11 cellular contexts compared by ENCODE assay signal in the genomic region with DNA sequence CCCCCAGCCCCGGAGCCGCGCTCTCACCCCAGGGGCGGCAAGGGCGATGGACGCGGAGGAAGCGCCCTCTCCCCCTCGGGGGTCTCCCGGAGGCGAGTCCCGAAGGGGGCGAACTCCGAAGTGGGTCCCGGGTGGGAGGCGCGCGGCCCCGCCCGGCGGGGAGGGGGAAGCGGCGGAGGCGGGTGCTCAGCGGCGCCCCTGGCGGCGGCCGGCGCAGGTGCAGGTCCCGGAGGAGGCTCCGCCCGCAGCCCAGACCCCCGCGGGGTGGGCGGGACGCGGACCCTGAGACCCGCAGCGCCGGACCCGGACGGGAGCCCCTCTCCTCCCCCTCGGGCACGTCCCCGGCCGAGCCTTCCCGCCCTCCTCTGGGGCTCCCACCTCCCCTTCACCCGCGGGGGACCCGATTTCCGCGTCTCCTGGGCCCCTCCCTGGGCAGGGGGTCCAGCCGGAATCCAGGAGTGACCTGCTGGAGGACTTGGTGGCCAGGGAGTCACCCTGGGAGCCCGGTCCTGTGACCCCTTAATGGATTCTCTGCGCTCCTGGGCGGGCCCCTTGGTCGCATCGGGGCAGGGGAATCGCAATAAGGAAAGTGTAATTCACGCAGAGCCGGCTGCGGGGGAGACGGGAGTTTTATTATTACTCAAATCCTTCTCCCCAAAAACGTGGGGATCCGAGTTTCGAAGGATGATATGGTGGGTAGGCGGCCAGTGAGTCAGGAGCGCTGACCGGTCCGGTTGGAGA. TPM values are rescaled to one million over a fixed set of nuclear protein-coding genes. Genes with fewer than 3 reads are reported as not detected.
DNase-seq lines count a peak whose midpoint lies in the region; ATAC-seq and TF ChIP-seq lines count a peak whose summit lies in the region.
"Not testable (repeated sequence)": the region's sequence is repeated elsewhere in the genome, so short reads cannot be mapped to it uniquely, and the experiment has no call there.
"Had no signal": no experiment of that assay in that cellular context is flagged by ENCODE, and none has a peak within 500 bp of the region (broad histone marks: within the 10 kb centered on the region; RNA-seq: fewer than 3 reads in every experiment).

No MANE protein-coding gene starts in this region.

- H4K91ac ChIP-seq in H9 (ENCODE audit: insufficient read length, low read depth, low read length) = not testable (repeated sequence)

- not testable (repeated sequence) for H3K4ac ChIP-seq in H9 (ENCODE audit: low read depth, low read length)

- not testable (repeated sequence) for H4K20me1 ChIP-seq in H9 (ENCODE audit: control insufficient read depth, insufficient read depth, insufficient read length); hepatocyte (ENCODE audit: insufficient read depth, poor library complexity, severe bottlenecking); neural progenitor cell (ENCODE audit: low read depth)

- H3K9me2 ChIP-seq in hepatocyte (replicated peaks; ENCODE audit: insufficient read depth) = not testable (repeated sequence)

- H3K27ac ChIP-seq in CD4-positive, alpha-beta T cell (ENCODE audit: low read depth, low read length) = peak overlapping the region; percentile 93
- not testable (repeated sequence) for H3K27ac ChIP-seq in H9 (ENCODE audit: insufficient read length, low read depth, low read length); hepatocyte; neural progenitor cell; stomach smooth muscle (ENCODE audit: low read length)
- peak overlapping the region; percentile 99 for H3K27ac ChIP-seq in KOPT-K1 (ENCODE audit: low read depth, low read length, poor library complexity, severe bottlenecking)

- H2BK12ac ChIP-seq in H9 (ENCODE audit: insufficient read length, low read depth, low read length) = not testable (repeated sequence)

- CTCF ChIA-PET in CD4-positive, alpha-beta T cell (lab: Charles Lee) = interaction anchor here (1.5 to 1.6 kb wide), 3 partner anchors 45 to 140 kb away, joined by 5 to 10 read pairs (median 7); no protein-coding TSS in a partner anchor

- peaks cover 50% of the 10 kb centered on the region for H3K4me1 Mint-ChIP-seq in CD4-positive, alpha-beta T cell (ENCODE audit: low read depth)
- peaks cover 52 to 72% of the 10 kb centered on the region in 2 experiments for H3K4me1 Mint-ChIP-seq in H9
- peaks cover 43% of the 10 kb centered on the region for H3K4me1 Mint-ChIP-seq in activated T-cell treated with anti-CD3 and anti-CD28 coated beads, Interleukin-2, amount 50 U/mL, for 4 hours (ENCODE audit: low read depth)
- H3K4me1 Mint-ChIP-seq in neural progenitor cell = peaks cover 56% of the 10 kb centered on the region

- H3T11ph ChIP-seq in H9 (ENCODE audit: low read length) = not testable (repeated sequence)

- peaks cover 53% of the 10 kb centered on the region for H3K36me3 Mint-ChIP-seq in CD4-positive, alpha-beta T cell (ENCODE audit: low read depth)
- peaks cover 4 to 15% (median 11%) of the 10 kb centered on the region in 3 experiments; a peak in 6 of 7 replicates for H3K36me3 Mint-ChIP-seq in H9 (ENCODE audit: insufficient read depth in 1 of 3, low read depth in 3 of 3)
- H3K36me3 Mint-ChIP-seq in activated T-cell treated with anti-CD3 and anti-CD28 coated beads, Interleukin-2, amount 50 U/mL, for 4 hours (ENCODE audit: insufficient read depth); neural progenitor cell: not testable (repeated sequence)

- H3K4me1 ChIP-seq in H9 (ENCODE audit: insufficient read depth, low read length) (peaks cover 15% of the 10 kb centered on the region; the same call in 1 of the 2 replicates), hepatocyte (ENCODE audit: insufficient read depth) (peaks cover 46% of the 10 kb centered on the region), neural progenitor cell (peaks cover 58% of the 10 kb centered on the region), stomach smooth muscle (ENCODE audit: control insufficient read depth, insufficient read depth, low read length) (peaks cover 31% of the 10 kb centered on the region)

- not testable (repeated sequence) for H2BK15ac ChIP-seq in H9 (ENCODE audit: low read depth, low read length)

- WGBS in H9 (ENCODE audit: extremely low coverage, insufficient read length, low lambda C conversion rate) = no CpG with 5 or more reads among the region's 71 CpGs
- 10% methylated on average over 11 of the region's 71 CpGs for WGBS in hepatocyte (ENCODE audit: low lambda C conversion rate, missing lambda C conversion rate)

- H3K4me3 Mint-ChIP-seq in CD4-positive, alpha-beta T cell = peak overlapping the region; percentile 97
- H3K4me3 Mint-ChIP-seq in H9 = peak overlapping the region; percentile 62 to 67; a peak in 4 of 5 replicates
- peak overlapping the region; percentile 93 for H3K4me3 Mint-ChIP-seq in activated T-cell treated with anti-CD3 and anti-CD28 coated beads, Interleukin-2, amount 50 U/mL, for 4 hours
- H3K4me3 Mint-ChIP-seq in neural progenitor cell = peak overlapping the region; percentile 74

- H2BK20ac ChIP-seq in H9 (ENCODE audit: low read depth, low read length, poor library complexity, severe bottlenecking) = not testable (repeated sequence)

- not testable (repeated sequence) for H2AFZ ChIP-seq in H9 (ENCODE audit: low read length); hepatocyte; neural progenitor cell (replicated peaks)

- not testable (repeated sequence) for H3K23ac ChIP-seq in H9 (ENCODE audit: insufficient read length, low read depth, low read length)

- H4K5ac ChIP-seq in H9 (ENCODE audit: insufficient read length, low read depth, low read length) = not testable (repeated sequence)

- H3K27me3 Mint-ChIP-seq in CD4-positive, alpha-beta T cell; H9 (ENCODE audit: low read depth); activated T-cell treated with anti-CD3 and anti-CD28 coated beads, Interleukin-2, amount 50 U/mL, for 4 hours (ENCODE audit: low read depth); neural progenitor cell (ENCODE audit: insufficient read depth, low read depth): not testable (repeated sequence)

- not testable (repeated sequence) for H3K14ac ChIP-seq in H9 (ENCODE audit: insufficient read depth, low read length)

- H2AK5ac ChIP-seq in H9 (ENCODE audit: insufficient read length, low read length) = not testable (repeated sequence)

- not testable (repeated sequence) for H3K79me2 ChIP-seq in H9 (ENCODE audit: insufficient read depth, low read length); neural progenitor cell (ENCODE audit: low read depth)
- peaks cover 21% of the 10 kb centered on the region for H3K79me2 ChIP-seq in hepatocyte

- H3K4me3 ChIP-seq in choroid plexus epithelial cell (ENCODE audit: low read depth, low read length) (peak overlapping the region; percentile 28), neural progenitor cell (peak overlapping the region; percentile 30), stomach smooth muscle (ENCODE audit: low read length in 2 of 2) (peak overlapping the region; percentile 35 to 49)
- H3K4me3 ChIP-seq in hepatocyte = not testable (repeated sequence)

- H3K27me3 ChIP-seq in CD4-positive, alpha-beta T cell (ENCODE audit: control insufficient read depth, insufficient read depth, low read length); H9 (ENCODE audit: insufficient read depth, low read length); hepatocyte; stomach smooth muscle (ENCODE audit: control insufficient read depth in 1 of 2, insufficient read depth in 2 of 2, low read length in 2 of 2): not testable (repeated sequence)
- peaks cover 30% of the 10 kb centered on the region for H3K27me3 ChIP-seq in neural progenitor cell

- not testable (repeated sequence) for TF ChIP-seq CTCF in CD4-positive, alpha-beta T cell (IDR thresholded peaks at IDR 0.05); H9 (conservative IDR thresholded peaks at IDR 0.05); choroid plexus epithelial cell (conservative IDR thresholded peaks at IDR 0.05; ENCODE audit: low read depth, low read length); hepatocyte (IDR thresholded peaks at IDR 0.05; ENCODE audit: poor library complexity); neural progenitor cell (IDR thresholded peaks at IDR 0.05)

- not testable (repeated sequence) for H3K79me1 ChIP-seq in H9 (ENCODE audit: insufficient read depth, low read depth, low read length, poor library complexity, severe bottlenecking)

- H3K9me3 Mint-ChIP-seq in CD4-positive, alpha-beta T cell; H9; activated T-cell treated with anti-CD3 and anti-CD28 coated beads, Interleukin-2, amount 50 U/mL, for 4 hours; neural progenitor cell: not testable (repeated sequence)

- H3K9ac ChIP-seq in H9 (ENCODE audit: extremely low read depth, insufficient read length, low read length); neural progenitor cell: not testable (repeated sequence)
- H3K9ac ChIP-seq in stomach smooth muscle (ENCODE audit: low read length in 2 of 2) = peak overlapping the region in 1 of 2 donors; percentile 42

- not testable (repeated sequence) for H4K8ac ChIP-seq in H9 (replicated peaks; ENCODE audit: insufficient read length, low read depth, low read length)

- not testable (repeated sequence) for H3K9me3 ChIP-seq in CD4-positive, alpha-beta T cell (ENCODE audit: control insufficient read depth, low read length); H9 (ENCODE audit: control insufficient read depth, low read depth, low read length); KOPT-K1 (ENCODE audit: insufficient read depth, low read length, poor library complexity, severe bottlenecking); hepatocyte (ENCODE audit: low read depth); neural progenitor cell (ENCODE audit: low read depth); stomach smooth muscle (ENCODE audit: control insufficient read depth in 2 of 2, low read length in 2 of 2)

- peak overlapping the region; percentile 98 for H3K27ac Mint-ChIP-seq in CD4-positive, alpha-beta T cell
- not testable (repeated sequence) for H3K27ac Mint-ChIP-seq in H9, neural progenitor cell

- H3K4me2 ChIP-seq in H9 (ENCODE audit: insufficient read depth, insufficient read length, low read length) = not testable (repeated sequence)
- H3K4me2 ChIP-seq in hepatocyte (peak overlapping the region; percentile 84), neural progenitor cell (peak overlapping the region; percentile 69)

- H3K36me3 ChIP-seq in KOPT-K1 (ENCODE audit: insufficient read depth, low read length) = peaks cover 11% of the 10 kb centered on the region; the same call in 1 of the 2 replicates
- not testable (repeated sequence) for H3K36me3 ChIP-seq in hepatocyte (replicated peaks; ENCODE audit: insufficient read depth, low read depth); neural progenitor cell; stomach smooth muscle (ENCODE audit: control insufficient read depth in 2 of 2, insufficient read depth in 2 of 2, low read length in 2 of 2)

- intact Hi-C loops in CD4-positive, alpha-beta T cell (cut with DNase I, micrococcal nuclease) = loop anchor here in 1 of 2 experiments (5.0 kb wide), 1 partner anchor 104 kb away; a partner anchor contains a TSS

- not testable (repeated sequence) for H3K18ac ChIP-seq in H9 (ENCODE audit: insufficient read length, low read depth, low read length)

- not testable (repeated sequence) for H2BK5ac ChIP-seq in H9 (ENCODE audit: insufficient read length, low read length)

- peaks cover 23% of the 10 kb centered on the region for H3K23me2 ChIP-seq in H9 (ENCODE audit: insufficient read length, low read depth, low read length, poor library complexity, severe bottlenecking)

- peaks cover 49% of the 10 kb centered on the region for H3F3A ChIP-seq in neural progenitor cell (ENCODE audit: low read depth)

- POLR2A ChIA-PET in CD4-positive, alpha-beta T cell (lab: Charles Lee) = interaction anchor here (1.1 to 2.7 kb wide), 8 partner anchors 9 to 104 kb away, joined by 3 to 30 read pairs (median 8); a partner anchor contains a TSS

- not testable (repeated sequence) for H2BK120ac ChIP-seq in H9 (ENCODE audit: low read depth, low read length, poor library complexity, severe bottlenecking)

- H3K56ac ChIP-seq in H9 (ENCODE audit: insufficient read length, low read depth, low read length) = not testable (repeated sequence)

- ATAC-seq in CD4-positive, alpha-beta T cell (ENCODE audit: poor library complexity) = peak; percentile 30
- ATAC-seq in activated T-cell treated with anti-CD3 and anti-CD28 coated beads, Interleukin-2, amount 50 U/mL, for 4 hours = peak; percentile 28 to 34

- not testable (repeated sequence) for DNase-seq in CD4-positive, alpha-beta T cell; H9; activated T-cell treated with anti-CD3 and anti-CD28 coated beads, Interleukin-2, amount 50 U/mL, for 4 hours; choroid plexus epithelial cell (ENCODE audit: low read depth); hepatocyte (ENCODE audit: low spot score); neural progenitor cell (ENCODE audit: low spot score)

RNA-seq across cellular contexts. Expression of a gene that starts 2.7 kb away (rescaled TPM):
- 100 to 1,000 TPM; 286 to 306 TPM for total RNA-seq in CD4-positive, alpha-beta T cell
- 498 and 500 TPM in 2 replicates for total RNA-seq in H9 (2021)
- 100 to 1,000 TPM in 2 of 3 donors, 10 to 100 TPM in 1; 99.3 to 144 (median 120) TPM for total RNA-seq in activated T-cell treated with anti-CD3 and anti-CD28 coated beads, Interleukin-2, amount 50 U/mL, for 4 hours
- 98.0 and 98.9 TPM in 2 replicates for total RNA-seq in hepatocyte
- 159 and 201 TPM in 2 replicates for polyA plus RNA-seq in hepatocyte
- total RNA-seq in neural progenitor cell (ENCODE audit: low replicate concordance) = 13.3 and 48.6 TPM in 2 replicates

RNA-seq across cellular contexts. Expression of a gene that starts 3.6 kb away (rescaled TPM):
- 100 to 1,000 TPM; 364 to 383 TPM for total RNA-seq in CD4-positive, alpha-beta T cell
- total RNA-seq in H9 (2021) (421 and 425 TPM in 2 replicates), hepatocyte (59.2 and 74.6 TPM in 2 replicates), neural progenitor cell (ENCODE audit: low replicate concordance) (10.5 and 63.9 TPM in 2 replicates)
- 100 to 1,000 TPM; 197 to 257 (median 231) TPM for total RNA-seq in activated T-cell treated with anti-CD3 and anti-CD28 coated beads, Interleukin-2, amount 50 U/mL, for 4 hours
- 504 and 535 TPM in 2 replicates for polyA plus RNA-seq in hepatocyte

RNA-seq across cellular contexts. Expression of a gene that starts 9.5 kb away (rescaled TPM):
- 10 to 100 TPM; 15.9 to 20.1 TPM for total RNA-seq in CD4-positive, alpha-beta T cell
- total RNA-seq in H9 (2021) (419 and 425 TPM in 2 replicates), hepatocyte (166 and 182 TPM in 2 replicates), neural progenitor cell (ENCODE audit: low replicate concordance) (19.8 and 61.7 TPM in 2 replicates)
- total RNA-seq in activated T-cell treated with anti-CD3 and anti-CD28 coated beads, Interleukin-2, amount 50 U/mL, for 4 hours = 10 to 100 TPM in 2 of 3 donors, 1 to 10 TPM in 1; 5.3 to 24.6 (median 20.4) TPM
- polyA plus RNA-seq in hepatocyte = 2,035 and 2,121 TPM in 2 replicates

RNA-seq across cellular contexts. Expression of a gene that starts 11.9 kb away (rescaled TPM):
- total RNA-seq in CD4-positive, alpha-beta T cell = not detected
- total RNA-seq in H9 (2021) (not detected in 2 replicates), hepatocyte (not detected in 2 replicates), neural progenitor cell (ENCODE audit: low replicate concordance) (not detected in 2 replicates)
- total RNA-seq in activated T-cell treated with anti-CD3 and anti-CD28 coated beads, Interleukin-2, amount 50 U/mL, for 4 hours = not detected
- polyA plus RNA-seq in hepatocyte = 0.36 TPM in 1 of 2 replicates, not detected in the other
- total RNA-seq: cardiac septum, frontal cortex, lower leg skin had no signal

RNA-seq across cellular contexts. Expression of a gene that starts 22.3 kb away (rescaled TPM):
- total RNA-seq in CD4-positive, alpha-beta T cell = 100 to 1,000 TPM; 670 to 671 TPM
- total RNA-seq in H9 (2021) (57.9 and 58.3 TPM in 2 replicates), hepatocyte (12.0 and 19.2 TPM in 2 replicates), neural progenitor cell (ENCODE audit: low replicate concordance) (20.5 and 44.4 TPM in 2 replicates)
- 10 to 100 TPM; 16.6 to 76.3 (median 28.3) TPM for total RNA-seq in activated T-cell treated with anti-CD3 and anti-CD28 coated beads, Interleukin-2, amount 50 U/mL, for 4 hours
- 27.9 and 44.0 TPM in 2 replicates for polyA plus RNA-seq in hepatocyte
